Comparison of ENCODE assay signal across 1 cellular context in genomic region chr6:32971581-32972352, GRCh38.
TF ChIP-seq lines count a peak whose summit lies in the region.

No MANE protein-coding gene starts in this region.

TF ChIP-seq in K562, 482 proteins besides CTCF, POLR2A, EP300 and RAD21 (continued from another document and continues in another):
- TF ChIP-seq PREB (CRISPR knock-in tag; IDR thresholded peaks at IDR 0.05) (no peak), ZNF175 (CRISPR knock-in tag; IDR thresholded peaks at IDR 0.05; ENCODE audit: low read depth) (peak; percentile 72), RBM15 (IDR thresholded peaks at IDR 0.05; ENCODE audit: insufficient read depth, low read length) (no peak), SPI1 (IDR thresholded peaks at IDR 0.05; ENCODE audit: borderline replicate concordance, low read depth, low read length) (peak; percentile 68), GMEB1 (CRISPR knock-in tag; IDR thresholded peaks at IDR 0.05) (peak; percentile 60; the same call in 1 of the 2 replicates), HDAC8 (tag; IDR thresholded peaks at IDR 0.05) (peak; percentile 48; the same call in 1 of the 2 replicates), MYNN (IDR thresholded peaks at IDR 0.05) (peak; percentile 27), MYNN (CRISPR knock-in tag; IDR thresholded peaks at IDR 0.05) (no peak), TCF15 (CRISPR knock-in tag; IDR thresholded peaks at IDR 0.05) (0 out of 2 replicates have a peak, but pooled peaks have one; percentile 5), HSF4 (CRISPR knock-in tag; IDR thresholded peaks at IDR 0.05; ENCODE audit: borderline replicate concordance) (no peak), NKRF (IDR thresholded peaks at IDR 0.05; ENCODE audit: borderline replicate concordance) (no peak), MEF2D (tag; conservative IDR thresholded peaks at IDR 0.05; ENCODE audit: low read depth) (0 out of 2 replicates have a peak, but pooled peaks have one; percentile 22), ZBTB5 (IDR thresholded peaks at IDR 0.05) (peak; percentile 70; the same call in 1 of the 2 replicates), ZBTB34 (CRISPR knock-in tag; IDR thresholded peaks at IDR 0.05) (0 out of 2 replicates have a peak, but pooled peaks have one; percentile 18), ZFP36 (IDR thresholded peaks at IDR 0.05; ENCODE audit: low read depth, low read length, partially characterized antibody) (peak; percentile 26), ZBTB9 (CRISPR knock-in tag; IDR thresholded peaks at IDR 0.05) (peak; percentile 52), ZNF398 (CRISPR knock-in tag; IDR thresholded peaks at IDR 0.05) (no peak), PHTF2 (CRISPR knock-in tag; IDR thresholded peaks at IDR 0.05) (0 out of 2 replicates have a peak, but pooled peaks have one; percentile 54), E2F4 (CRISPR knock-in tag; IDR thresholded peaks at IDR 0.05; ENCODE audit: low read depth) (peak; percentile 81; the same call in 1 of the 2 replicates), MAFF (IDR thresholded peaks at IDR 0.05; ENCODE audit: low read length) (0 out of 2 replicates have a peak, but pooled peaks have one; percentile 3), EHMT2 (IDR thresholded peaks at IDR 0.05) (peak; percentile 81), MAZ (CRISPR knock-in tag; conservative IDR thresholded peaks at IDR 0.05 in 1 of 2, IDR thresholded peaks at IDR 0.05 in 1 of 2) (peak; percentile 67 to 84), NFIX (CRISPR knock-in tag; IDR thresholded peaks at IDR 0.05; ENCODE audit: low read depth) (peak; percentile 73), ZNF12 (CRISPR knock-in tag; IDR thresholded peaks at IDR 0.05) (peak; percentile 12; the same call in 1 of the 2 replicates), ZNF511 (CRISPR knock-in tag; IDR thresholded peaks at IDR 0.05) (no peak; the same call in 1 of the 2 replicates), TGIF2 (CRISPR knock-in tag; IDR thresholded peaks at IDR 0.05) (peak; percentile 80; the same call in 1 of the 2 replicates), LCOR (CRISPR knock-in tag; IDR thresholded peaks at IDR 0.05) (peak; percentile 85; the same call in 1 of the 2 replicates), KLF6 (CRISPR knock-in tag; IDR thresholded peaks at IDR 0.05; ENCODE audit: borderline replicate concordance) (peak; percentile 85; the same call in 1 of the 2 replicates), ZNF24 (IDR thresholded peaks at IDR 0.05) (peak; percentile 41; the same call in 1 of the 2 replicates), RNF2 (IDR thresholded peaks at IDR 0.05) (0 out of 2 replicates have a peak, but pooled peaks have one; percentile 30), CCAR2 (IDR thresholded peaks at IDR 0.05; ENCODE audit: low read depth, low read length) (peak; percentile 91; the same call in 1 of the 2 replicates), HDGF (IDR thresholded peaks at IDR 0.05) (peak; percentile 98), THAP7 (CRISPR knock-in tag; IDR thresholded peaks at IDR 0.05) (peak; percentile 88; the same call in 1 of the 2 replicates), NR1H2 (CRISPR knock-in tag; IDR thresholded peaks at IDR 0.05) (no peak; the same call in 1 of the 2 replicates), TRIM25 (IDR thresholded peaks at IDR 0.05; ENCODE audit: borderline replicate concordance) (no peak), ZFP30 (CRISPR knock-in tag; IDR thresholded peaks at IDR 0.05; ENCODE audit: borderline replicate concordance) (peak; percentile 22; the same call in 1 of the 2 replicates), PRPF4 (IDR thresholded peaks at IDR 0.05; ENCODE audit: insufficient read depth, low read depth, low read length, poor library complexity, severe bottlenecking) (peak; percentile 99), CHD1 (IDR thresholded peaks at IDR 0.05; ENCODE audit: low read length) (no peak), MTA3 (IDR thresholded peaks at IDR 0.05; ENCODE audit: borderline replicate concordance) (peak; percentile 100), PHF20 (IDR thresholded peaks at IDR 0.05; ENCODE audit: partially characterized antibody) (no peak), FOXK2 (conservative IDR thresholded peaks at IDR 0.05 in 1 of 2, IDR thresholded peaks at IDR 0.05 in 1 of 2; ENCODE audit: low read depth in 2 of 2) (peak in 1 of 2 experiments; percentile 72; a peak in 1 of 4 replicates), ZNF263 (CRISPR knock-in tag; IDR thresholded peaks at IDR 0.05; ENCODE audit: borderline replicate concordance) (no peak), SRSF3 (IDR thresholded peaks at IDR 0.05; ENCODE audit: insufficient read depth, low read length) (no peak), POLR2B (IDR thresholded peaks at IDR 0.05; ENCODE audit: low read depth, partially characterized antibody) (peak; percentile 100), TAF15 (IDR thresholded peaks at IDR 0.05; ENCODE audit: low read depth, low read length) (0 out of 2 replicates have a peak, but pooled peaks have one; percentile 29)
